ENCODE assay signal across 8 cellular contexts in genomic region chr11:67118059-67118766, GRCh38. TPM values are rescaled to one million over a fixed set of nuclear protein-coding genes. Genes with fewer than 3 reads are reported as not detected.
DNase-seq lines count a peak whose midpoint lies in the region; ATAC-seq, FAIRE-seq and TF ChIP-seq lines count a peak whose summit lies in the region.

No MANE protein-coding gene starts in this region.

- intact Hi-C loops in dorsolateral prefrontal cortex (cut with DNase I) = loop anchor here (2.0 to 10.0 kb wide), 5 partner anchors 49 to 159 kb away; partner anchors contain the start of genes GRK2 (in 1 of the 2) and PC (in 1 of the 2)

- TF ChIP-seq CTCF in BJ (IDR thresholded peaks at IDR 0.05; ENCODE audit: insufficient read depth, low read depth, low read length) = no peak
- TF ChIP-seq CTCF in dorsolateral prefrontal cortex (IDR thresholded peaks at IDR 0.05 in 54 of 56, conservative IDR thresholded peaks at IDR 0.05 in 2 of 56; ENCODE audit: low read depth in 1 of 56, partially characterized antibody in 56 of 56) = no peak

- H3K4me3 ChIP-seq in BJ (ENCODE audit: low read depth, low read length) (peak overlapping the region; percentile 17; the same call in 1 of the 2 replicates), dorsolateral prefrontal cortex (peak overlapping the region; percentile 47 to 97 (median 71))

- H3K36me3 ChIP-seq in BJ (ENCODE audit: control insufficient read depth, insufficient read depth, low read length) = no peaks in the 10 kb centered on the region; the same call in 1 of the 2 replicates

- CTCF ChIA-PET in BJ (lab: Yijun Ruan, JAX) = interaction anchor here (1.2 kb wide), 1 partner anchor 13 kb away, joined by 3 read pairs; no protein-coding TSS in a partner anchor

- FAIRE-seq in urothelium cell line (lab: Jason Lieb, UNC) = no peak

- peak; percentile 10 for ATAC-seq in GM19452 (IDR thresholded peaks at IDR 0.05; ENCODE audit: unreplicated experiment)

- H3K27ac ChIP-seq in dorsolateral prefrontal cortex = peak overlapping the region; percentile 49 to 100 (median 95)

- DNase-seq in BJ (ENCODE audit: low read depth) (no peak), HPDE6-E6E7 (ENCODE audit: extremely low spot score) (peak; percentile 26), dorsolateral prefrontal cortex (peak in 6 of 10 donors; percentile 28 to 54 (median 30)), lung microvascular endothelial cell (ENCODE audit: low read depth in 2 of 2) (peak; percentile 18 to 37), urothelium cell line (ENCODE audit: low spot score) (no peak)
- DNase-seq in activated CD4-positive, alpha-beta T cell treated with anti-CD3 and anti-CD28 coated beads, Interleukin-2, amount 50 U/mL, for 1 hour = peak; percentile 53
- peak; percentile 11 to 43 for DNase-seq in stimulated activated CD8-positive, alpha-beta memory T cell treated with anti-CD3 and anti-CD28 coated beads, Interleukin-7, amount 100 ng/mL, for 4 hours (ENCODE audit: low read depth in 2 of 2)

- POLR2A ChIA-PET in BJ (lab: Charles Lee) = interaction anchor here (0.6 kb wide), 2 partner anchors 22 to 159 kb away, joined by 3 to 4 read pairs; no protein-coding TSS in a partner anchor

- peaks cover under 1% of the 10 kb centered on the region; the same call in 1 of the 2 replicates for H3K27me3 ChIP-seq in BJ (ENCODE audit: control insufficient read depth, insufficient read depth, low read length)
- H3K27me3 ChIP-seq in dorsolateral prefrontal cortex = no peaks in the 10 kb centered on the region

RNA-seq across cellular contexts. Expression of gene KDM2A, which starts 0.8 kb away (rescaled TPM):
- 44.9 and 63.5 TPM in 2 replicates for polyA plus RNA-seq in BJ (2011; rRNA removed)
- 64.4 and 93.5 TPM in 2 replicates for polyA minus RNA-seq in BJ (2011; rRNA and poly(A)+ RNA removed)
- 10 to 100 TPM; 56.5 to 97.4 (median 71.9) TPM for total RNA-seq in dorsolateral prefrontal cortex
- total RNA-seq in lung microvascular endothelial cell = 23.8 and 31.7 TPM in 2 replicates

Comparison
In these comparisons a context has a peak if more than half of its experiments do, and no peak if none do; other contexts are left out.
1. DNase-seq: peak in HPDE6-E6E7 (single experiment), activated CD4-positive, alpha-beta T cell treated with anti-CD3 and anti-CD28 coated beads, Interleukin-2, amount 50 U/mL, for 1 hour (single experiment), dorsolateral prefrontal cortex (6 of 10), lung microvascular endothelial cell (2 of 2) and stimulated activated CD8-positive, alpha-beta memory T cell treated with anti-CD3 and anti-CD28 coated beads, Interleukin-7, amount 100 ng/mL, for 4 hours (2 of 2); none in BJ (single experiment) and urothelium cell line (single experiment).